ENCODE assay signal across 10 cellular contexts in genomic region chr12:78584695-78585094, GRCh38.
DNase-seq lines count a peak whose midpoint lies in the region; ATAC-seq and TF ChIP-seq lines count a peak whose summit lies in the region.
"Had no signal": no experiment of that assay in that cellular context is flagged by ENCODE, and none has a peak within 500 bp of the region (broad histone marks: within the 10 kb centered on the region; RNA-seq: fewer than 3 reads in every experiment).

No MANE protein-coding gene starts in this region.

- peaks cover 10% of the 10 kb centered on the region; the same call in 1 of the 2 replicates for H3K9me3 ChIP-seq in PC-9 (ENCODE audit: insufficient read depth, low read depth)
- H3K9me3 ChIP-seq: colonic mucosa had no signal

- TF ChIP-seq CTCF in AG10803 (conservative IDR thresholded peaks at IDR 0.05; ENCODE audit: low read length) (peak; percentile 36), GM13977 (IDR thresholded peaks at IDR 0.05; ENCODE audit: extremely low read depth, insufficient read depth, missing control alignments) (peak; percentile 19), PC-9 (conservative IDR thresholded peaks at IDR 0.05) (peak; percentile 45; the same call in 1 of the 2 replicates), fibroblast of villous mesenchyme (IDR thresholded peaks at IDR 0.05; ENCODE audit: insufficient read depth, low read depth, low read length) (peak; percentile 31)

- H2AFZ ChIP-seq in PC-9, result no peak overlapping the region

- no peak for ATAC-seq in GM18517 (IDR thresholded peaks at IDR 0.05; ENCODE audit: unreplicated experiment)

- BruUV-seq in PC-9 (replicated peaks; lab: Mats Ljungman, UMichigan), result no TSS peak

- H3K36me3 ChIP-seq in PC-9 (ENCODE audit: low read depth), result no peaks in the 10 kb centered on the region
- H3K36me3 ChIP-seq: colonic mucosa had no signal

- in situ Hi-C loops in GM13977 (cut with MboI; ENCODE audit: low pct_unique_long_range_greater_than_20kb, low sequenced_read_pairs, unreplicated experiment), result no loop called here

- H3K4me1 ChIP-seq in PC-9 (replicated peaks; ENCODE audit: insufficient read depth), result no peaks in the 10 kb centered on the region
- H3K4me1 ChIP-seq: colonic mucosa had no signal

- no peaks in the 10 kb centered on the region for H4K20me1 ChIP-seq in PC-9 (ENCODE audit: insufficient read depth)

- no peak overlapping the region for H3K4me3 ChIP-seq in AG10803 (ENCODE audit: low read length)
- no peak overlapping the region for H3K4me3 ChIP-seq in PC-9
- no peak overlapping the region for H3K4me3 ChIP-seq in fibroblast of villous mesenchyme (ENCODE audit: low read depth, low read length)
- H3K4me3 ChIP-seq: colonic mucosa, skin epidermis had no signal

- CTCF ChIA-PET in PC-9 (lab: Charles Lee), result interaction anchor here (0.5 kb wide), 1 partner anchor 824 kb away, joined by 4 read pairs; no protein-coding TSS in a partner anchor

- H3K27me3 ChIP-seq in PC-9 (ENCODE audit: insufficient read depth, low read depth), result no peaks in the 10 kb centered on the region
- H3K27me3 ChIP-seq: colonic mucosa had no signal

- intact Hi-C loops in PC-9 (cut with micrococcal nuclease; ENCODE audit: unreplicated experiment), result no loop called here

- no peaks in the 10 kb centered on the region for H3F3A ChIP-seq in PC-9 (ENCODE audit: insufficient read depth, low read depth)

- H3K4me2 ChIP-seq in PC-9, result no peak overlapping the region

- no peaks in the 10 kb centered on the region for H3K79me2 ChIP-seq in PC-9 (ENCODE audit: low read depth)

- H3K27ac ChIP-seq in PC-9, result no peak overlapping the region
- H3K27ac ChIP-seq: colonic mucosa, skin epidermis had no signal

- DNase-seq in AG10803 (ENCODE audit: low read depth) (peak; percentile 2), GM13977 (ENCODE audit: low spot score) (no peak), PC-9 (no peak), fibroblast of villous mesenchyme (ENCODE audit: low read depth) (peak; percentile 14), NCI-H1694 treated with DMSO at 0.1 percent for 48 hours (lab: John Stamatoyannopoulos, UW) (no peak), AG20443 (ENCODE audit: low spot score) (no peak)
- DNase-seq in activated naive CD4-positive, alpha-beta T cell treated with Interleukin-2 at 50 U/mL for 16 hours, result no peak
- DNase-seq: colonic mucosa had no signal

- POLR2A ChIA-PET in PC-9 (lab: Charles Lee; ENCODE audit: unreplicated experiment), result no interaction called here

- no peaks in the 10 kb centered on the region for H3K9me2 ChIP-seq in PC-9 (ENCODE audit: insufficient read depth)

Comparison
In these comparisons a context has a peak if more than half of its experiments do, and no peak if none do; other contexts are left out.
1. DNase-seq: peak in AG10803 (single experiment) and fibroblast of villous mesenchyme (single experiment); none in GM13977 (single experiment), PC-9 (0 of 2), NCI-H1694 treated with DMSO at 0.1 percent for 48 hours (single experiment), AG20443 (single experiment) and activated naive CD4-positive, alpha-beta T cell treated with Interleukin-2 at 50 U/mL for 16 hours (single experiment).
2. Peak in every context shown above with its lines, with median percentiles within 50 percentile points of each other: CTCF ChIP-seq.